ENCODE assay signal across 9 cellular contexts in the genomic region with DNA sequence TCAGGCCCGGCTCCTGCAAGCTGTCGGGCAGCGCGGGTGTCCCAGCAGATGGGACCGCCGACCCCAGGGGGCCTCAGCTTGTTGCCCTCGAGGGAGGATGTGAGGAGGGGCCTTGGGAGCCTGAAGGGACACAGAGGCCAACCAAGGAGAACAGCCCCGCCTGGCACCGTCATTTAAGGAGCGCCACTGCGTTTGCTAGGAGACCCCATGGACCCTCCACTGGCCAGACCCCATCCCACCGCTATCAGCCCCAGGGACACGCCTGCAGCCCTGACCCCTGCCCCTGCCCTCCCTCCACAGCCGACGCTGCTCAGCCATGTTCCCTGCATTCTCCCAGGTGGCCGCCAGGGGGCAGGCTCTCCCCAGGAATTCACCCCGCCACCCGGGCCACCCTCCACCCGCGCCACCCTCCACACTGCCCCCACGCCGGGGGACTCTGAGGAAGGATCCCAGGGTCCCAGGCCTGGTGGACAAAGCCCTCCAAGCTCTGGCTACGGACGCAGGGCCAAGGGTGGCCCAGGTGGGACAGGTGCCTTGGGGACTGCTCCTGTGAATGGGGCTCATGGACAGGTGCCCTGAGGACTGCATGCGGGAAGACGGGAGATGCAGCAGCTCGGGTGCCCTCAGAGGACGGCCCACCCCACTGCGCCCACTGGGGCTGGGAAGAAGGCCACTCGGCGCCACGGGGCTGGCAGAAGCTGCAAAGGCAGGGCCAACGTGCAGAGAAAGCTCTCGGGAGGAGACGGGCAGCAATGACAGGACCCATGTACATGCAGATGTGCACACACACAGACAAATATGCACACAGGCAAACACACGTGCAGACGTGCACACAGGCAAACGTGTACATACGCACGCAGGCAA. TPM values are rescaled to one million over a fixed set of nuclear protein-coding genes. Genes with fewer than 3 reads are reported as not detected.
DNase-seq lines count a peak whose midpoint lies in the region; ATAC-seq and TF ChIP-seq lines count a peak whose summit lies in the region.
"Had no signal": no experiment of that assay in that cellular context is flagged by ENCODE, and none has a peak within 500 bp of the region (broad histone marks: within the 10 kb centered on the region; RNA-seq: fewer than 3 reads in every experiment).

No MANE protein-coding gene starts in this region.

- intact Hi-C loops in PC-3 (cut with micrococcal nuclease): loop anchor here (2.0 kb wide), 1 partner anchor 53 kb away; no protein-coding TSS in a partner anchor
- intact Hi-C loops in activated T-helper 2 cell treated with anti-CD3 and anti-CD28 coated beads, Interferon-gamma antibody, Interleukin-2, Interleukin-4, amounts not matched to agents 10 μg/mL and 5 μg/mL and 100 μg/mL, durations not matched to agents 14 hours and 24 hours and 36 hours (cut with micrococcal nuclease): loop anchor here (1.0 kb wide), 1 partner anchor 40 kb away; no protein-coding TSS in a partner anchor
- intact Hi-C loops in posterior vena cava (cut with DNase I): loop anchor here (2.0 kb wide), 3 partner anchors 33 to 41 kb away; a partner anchor contains a TSS

- no peaks in the 10 kb centered on the region for H3K9me2 ChIP-seq in PC-3 (replicated peaks; ENCODE audit: low read length)

- TF ChIP-seq CTCF in PC-3 (conservative IDR thresholded peaks at IDR 0.05; ENCODE audit: low read depth, low read length) (peak; percentile 83), gastroesophageal sphincter (IDR thresholded peaks at IDR 0.05) (peak in 3 of 4 experiments; percentile 95 to 99 (median 98))

- H3K4me1 ChIP-seq in PC-3 (ENCODE audit: insufficient read depth, low read length): no peaks in the 10 kb centered on the region
- peaks cover 0 to 55% (median 33%) of the 10 kb centered on the region in 3 donors for H3K4me1 ChIP-seq in gastroesophageal sphincter

- peaks cover 6% of the 10 kb centered on the region for H3K36me3 Mint-ChIP-seq in activated T-helper 2 cell treated with anti-CD3 and anti-CD28 coated beads, Interferon-gamma antibody, Interleukin-2, Interleukin-4, amounts not matched to agents 10 μg/mL and 5 μg/mL and 100 μg/mL, durations not matched to agents 14 hours and 24 hours and 36 hours (ENCODE audit: low read depth)

- 54 to 63% methylated on average over 5 to 7 of the region's 40 CpGs for WGBS in gastroesophageal sphincter (ENCODE audit: low coverage in 1 of 2), 2 donors

- TF ChIP-seq EP300 in gastroesophageal sphincter (IDR thresholded peaks at IDR 0.05): no peak

- peaks cover 2% of the 10 kb centered on the region for H3K4me1 Mint-ChIP-seq in activated T-helper 2 cell treated with anti-CD3 and anti-CD28 coated beads, Interferon-gamma antibody, Interleukin-2, Interleukin-4, amounts not matched to agents 10 μg/mL and 5 μg/mL and 100 μg/mL, durations not matched to agents 14 hours and 24 hours and 36 hours (ENCODE audit: low read depth)

- no peak overlapping the region for H3K9ac ChIP-seq in PC-3 (ENCODE audit: low read length)

- no peak overlapping the region for H3K4me2 ChIP-seq in PC-3 (ENCODE audit: low read length)

- H3K4me3 Mint-ChIP-seq in activated T-helper 2 cell treated with anti-CD3 and anti-CD28 coated beads, Interferon-gamma antibody, Interleukin-2, Interleukin-4, amounts not matched to agents 10 μg/mL and 5 μg/mL and 100 μg/mL, durations not matched to agents 14 hours and 24 hours and 36 hours (ENCODE audit: low read depth): no peak overlapping the region

- no peak overlapping the region for H3K27ac ChIP-seq in PC-3 (ENCODE audit: low read length)
- peak overlapping the region in 3 of 4 donors; percentile 92 to 100 (median 99) for H3K27ac ChIP-seq in gastroesophageal sphincter

- POLR2A ChIA-PET in PC-3 (lab: Charles Lee; ENCODE audit: unreplicated experiment): no interaction called here

- no peak overlapping the region for H2AFZ ChIP-seq in PC-3 (ENCODE audit: low read length)

- no TSS peak for BruUV-seq in PC-3 (replicated peaks; lab: Mats Ljungman, UMichigan)

- H4K20me1 ChIP-seq in PC-3 (ENCODE audit: low read length): no peaks in the 10 kb centered on the region

- no peaks in the 10 kb centered on the region for H3K79me2 ChIP-seq in PC-3 (ENCODE audit: low read length)

- ATAC-seq in PC-3: peak; percentile 84
- ATAC-seq in gastroesophageal sphincter: peak; percentile 15
- ATAC-seq in GM19035 (IDR thresholded peaks at IDR 0.05; ENCODE audit: unreplicated experiment): no peak

- no peaks in the 10 kb centered on the region; the same call in 1 of the 2 replicates for H3K36me3 ChIP-seq in PC-3 (ENCODE audit: low read depth, low read length)
- H3K36me3 ChIP-seq in gastroesophageal sphincter: peaks cover 0 to 60% of the 10 kb centered on the region in 2 donors

- H3K4me3 ChIP-seq in PC-3 (ENCODE audit: low read length): no peak overlapping the region
- no peak overlapping the region for H3K4me3 ChIP-seq in gastroesophageal sphincter

- no peaks in the 10 kb centered on the region for H3F3A ChIP-seq in PC-3 (ENCODE audit: low read length, unreplicated experiment)

- H3K9me3 ChIP-seq in PC-3 (ENCODE audit: low read length): no peaks in the 10 kb centered on the region
- H3K9me3 ChIP-seq in gastroesophageal sphincter: no peaks in the 10 kb centered on the region

- peak; percentile 30 for DNase-seq in NCI-H2196 treated with DMSO at 0.1 percent for 48 hours (lab: John Stamatoyannopoulos, UW; ENCODE audit: unreplicated experiment)
- no peak for DNase-seq in NCI-H2196 (lab: John Stamatoyannopoulos, UW; ENCODE audit: unreplicated experiment)
- peak; percentile 26 for DNase-seq in PC-3
- DNase-seq in activated T-helper 2 cell treated with anti-CD3 and anti-CD28 coated beads, Interferon-gamma antibody, Interleukin-2, Interleukin-4, amounts not matched to agents 10 μg/mL and 5 μg/mL and 100 μg/mL, durations not matched to agents 14 hours and 24 hours and 36 hours (ENCODE audit: low spot score): peak; percentile 63
- DNase-seq in posterior vena cava (ENCODE audit: low spot score): peak; percentile 93
- DNase-seq in ureter (ENCODE audit: low spot score): peak; percentile 75

- TF ChIP-seq POLR2A in gastroesophageal sphincter (IDR thresholded peaks at IDR 0.05): no peak

- no peaks in the 10 kb centered on the region for H3K27me3 Mint-ChIP-seq in activated T-helper 2 cell treated with anti-CD3 and anti-CD28 coated beads, Interferon-gamma antibody, Interleukin-2, Interleukin-4, amounts not matched to agents 10 μg/mL and 5 μg/mL and 100 μg/mL, durations not matched to agents 14 hours and 24 hours and 36 hours (ENCODE audit: low read depth)

- no peaks in the 10 kb centered on the region for H3K9me3 Mint-ChIP-seq in activated T-helper 2 cell treated with anti-CD3 and anti-CD28 coated beads, Interferon-gamma antibody, Interleukin-2, Interleukin-4, amounts not matched to agents 10 μg/mL and 5 μg/mL and 100 μg/mL, durations not matched to agents 14 hours and 24 hours and 36 hours

- no peaks in the 10 kb centered on the region for H3K27me3 ChIP-seq in PC-3 (ENCODE audit: low read length)
- no peaks in the 10 kb centered on the region for H3K27me3 ChIP-seq in gastroesophageal sphincter

- no peak overlapping the region for H3K27ac Mint-ChIP-seq in activated T-helper 2 cell treated with anti-CD3 and anti-CD28 coated beads, Interferon-gamma antibody, Interleukin-2, Interleukin-4, amounts not matched to agents 10 μg/mL and 5 μg/mL and 100 μg/mL, durations not matched to agents 14 hours and 24 hours and 36 hours

- CTCF ChIA-PET in PC-3 (lab: Charles Lee): no interaction called here

RNA-seq across cellular contexts. Expression of a gene that starts 34.4 kb away (rescaled TPM):
- total RNA-seq in PC-3 (2014; rRNA removed) (16.1 and 21.2 TPM in 2 replicates), gastroesophageal sphincter (100 to 1,000 TPM in 1 of 4 donors, 10 to 100 TPM in 3; 50.8 to 165 (median 61.5) TPM), posterior vena cava (10 to 100 TPM; 80.9 to 85.4 TPM), ureter (58.1 TPM)
- total RNA-seq in activated T-helper 2 cell treated with anti-CD3 and anti-CD28 coated beads, Interferon-gamma antibody, Interleukin-2, Interleukin-4, amounts not matched to agents 10 μg/mL and 5 μg/mL and 100 μg/mL, durations not matched to agents 14 hours and 24 hours and 36 hours: 22.5 and 23.6 TPM in 2 replicates

RNA-seq across cellular contexts. Expression of a gene that starts 39.3 kb away (rescaled TPM):
- total RNA-seq in PC-3 (2014; rRNA removed) (47.8 and 51.3 TPM in 2 replicates), gastroesophageal sphincter (10 to 100 TPM; 20.3 to 34.2 (median 28.6) TPM), posterior vena cava (10 to 100 TPM; 13.0 to 17.0 TPM), ureter (31.0 TPM)
- total RNA-seq in activated T-helper 2 cell treated with anti-CD3 and anti-CD28 coated beads, Interferon-gamma antibody, Interleukin-2, Interleukin-4, amounts not matched to agents 10 μg/mL and 5 μg/mL and 100 μg/mL, durations not matched to agents 14 hours and 24 hours and 36 hours: 32.8 and 36.2 TPM in 2 replicates

RNA-seq across cellular contexts. Expression of a gene that starts 42.3 kb away (rescaled TPM):
- total RNA-seq in PC-3 (2014; rRNA removed): 11.7 and 14.3 TPM in 2 replicates
- total RNA-seq in activated T-helper 2 cell treated with anti-CD3 and anti-CD28 coated beads, Interferon-gamma antibody, Interleukin-2, Interleukin-4, amounts not matched to agents 10 μg/mL and 5 μg/mL and 100 μg/mL, durations not matched to agents 14 hours and 24 hours and 36 hours: 0.41 and 0.48 TPM in 2 replicates
- total RNA-seq in gastroesophageal sphincter: 1 to 10 TPM in 1 of 4 donors, under 1 TPM in 1, not detected in 2; 0.78 to 3.6 TPM
- total RNA-seq in posterior vena cava: under 1 TPM in 1 of 2 donors, not detected in 1; 0.10 TPM
- 59.7 TPM for total RNA-seq in ureter
- total RNA-seq: glomerular endothelial cell had no signal

RNA-seq across cellular contexts. Expression of a gene that starts 59.2 kb away (rescaled TPM):
- total RNA-seq in PC-3 (2014; rRNA removed): 0.77 and 1.0 TPM in 2 replicates
- 0.09 and 0.14 TPM in 2 replicates for total RNA-seq in activated T-helper 2 cell treated with anti-CD3 and anti-CD28 coated beads, Interferon-gamma antibody, Interleukin-2, Interleukin-4, amounts not matched to agents 10 μg/mL and 5 μg/mL and 100 μg/mL, durations not matched to agents 14 hours and 24 hours and 36 hours
- 10 to 100 TPM in 1 of 4 donors, 1 to 10 TPM in 3; 1.4 to 14.9 (median 4.5) TPM for total RNA-seq in gastroesophageal sphincter
- 10 to 100 TPM; 46.9 to 49.6 TPM for total RNA-seq in posterior vena cava
- total RNA-seq in ureter: 4.5 TPM
